Comparison of ENCODE assay signal across 8 cellular contexts in genomic region chr11:66317322-66317765, GRCh38. TPM values are rescaled to one million over a fixed set of nuclear protein-coding genes. Genes with fewer than 3 reads are reported as not detected.
DNase-seq lines count a peak whose midpoint lies in the region; ATAC-seq, FAIRE-seq and TF ChIP-seq lines count a peak whose summit lies in the region.

No MANE protein-coding gene starts in this region.

- H3K4me3 ChIP-seq in A549 = no peak overlapping the region
- 0 out of 2 replicates have a peak overlapping the region, but pooled peaks have one; percentile 14 for H3K4me3 ChIP-seq in HUES64 (ENCODE audit: low read length)
- H3K4me3 ChIP-seq in brain microvascular endothelial cell (ENCODE audit: low read depth, low read length) = peak overlapping the region; percentile 12
- peak overlapping the region; percentile 23 for H3K4me3 ChIP-seq in mesodermal cell (ENCODE audit: extremely low read depth, insufficient read depth, low read length, poor library complexity, severe bottlenecking)

- no peak for TF ChIP-seq POLR2A in A549 (IDR thresholded peaks at IDR 0.05; ENCODE audit: low read length)

- no peak for TF ChIP-seq RAD21 in A549 (conservative IDR thresholded peaks at IDR 0.05 in 1 of 2, IDR thresholded peaks at IDR 0.05 in 1 of 2)

- FAIRE-seq in A549 (lab: Jason Lieb, UNC) = no peak

- no peaks in the 10 kb centered on the region for H3K27me3 ChIP-seq in HUES64 (ENCODE audit: insufficient read depth, low read length)
- H3K27me3 ChIP-seq in brain microvascular endothelial cell (replicated peaks) = no peaks in the 10 kb centered on the region

- in situ Hi-C loops in brain microvascular endothelial cell (cut with HindIII; ENCODE audit: low pct_ligation_motif_present, low sequenced_read_pairs) = no loop called here

- no peak for DNase-seq in A549 (ENCODE audit: low read depth in 1 of 2, low spot score in 1 of 2)
- DNase-seq in brain microvascular endothelial cell = peak; percentile 36
- DNase-seq in NCI-H345 treated with DMSO at 0.1 percent for 48 hours (lab: John Stamatoyannopoulos, UW; ENCODE audit: unreplicated experiment) = no peak
- DNase-seq in GM10248 (ENCODE audit: extremely low spot score) = no peak
- DNase-seq in NCI-H2171 treated with DMSO at 0.1 percent for 48 hours (lab: John Stamatoyannopoulos, UW) = no peak

- POLR2A ChIA-PET in A549 (lab: Yijun Ruan, JAX) (interaction anchor here (1.0 kb wide), 1 partner anchor 19 kb away, joined by 3 read pairs; the partner anchor contains the start of gene RIN1), GM10248 (lab: Yijun Ruan, JAX) (no interaction called here)

- H3K9ac ChIP-seq in HUES64 (ENCODE audit: low read depth, low read length) = peak overlapping the region; percentile 54; the same call in 1 of the 2 replicates

- WGBS in A549 (ENCODE audit: missing lambda C conversion rate) = 76% methylated on average over 14 of the region's 14 CpGs
- WGBS in HUES64 = 29% methylated on average over 14 of the region's 14 CpGs
- WGBS in mesodermal cell (ENCODE audit: insufficient coverage in 2 of 2), 2 experiments = 22 to 33% methylated on average over 12 to 13 of the region's 14 CpGs

- peak overlapping the region; percentile 52; the same call in 1 of the 3 replicates for H3K4me2 ChIP-seq in A549

- H3K27ac ChIP-seq in A549 = peak overlapping the region; percentile 62 to 79; a peak in 5 of 6 replicates
- peak overlapping the region; percentile 73; the same call in 1 of the 2 replicates for H3K27ac ChIP-seq in HUES64 (ENCODE audit: low read depth, low read length)
- H3K27ac ChIP-seq in brain microvascular endothelial cell = peak overlapping the region; percentile 88
- H3K27ac ChIP-seq in mesodermal cell (ENCODE audit: low read depth, low read length, severe bottlenecking) = peak overlapping the region; percentile 95

- peaks cover 24% of the 10 kb centered on the region for H3K4me1 ChIP-seq in A549
- H3K4me1 ChIP-seq in HUES64 (ENCODE audit: insufficient read depth, low read length) = peaks cover 21% of the 10 kb centered on the region
- H3K4me1 ChIP-seq in mesodermal cell (ENCODE audit: control insufficient read depth, insufficient read depth, low read length, poor library complexity, severe bottlenecking) = peaks cover 53% of the 10 kb centered on the region

- H3K9me3 ChIP-seq in A549 (no peaks in the 10 kb centered on the region), HUES64 (ENCODE audit: insufficient read depth, low read depth, low read length) (no peaks in the 10 kb centered on the region), mesodermal cell (ENCODE audit: control insufficient read depth, low read length) (peaks cover 3% of the 10 kb centered on the region)

- CTCF ChIA-PET in A549 (lab: Yijun Ruan, JAX) (interaction anchor here (2.7 to 12.2 kb wide), 2 partner anchors 9 to 15 kb away, joined by 10 to 247 read pairs; partner anchors contain the start of gene RIN1), GM10248 (lab: Yijun Ruan, JAX) (interaction anchor here (0.9 to 1.6 kb wide), 5 partner anchors 9 to 69 kb away, joined by 3 to 6 read pairs (median 5); no protein-coding TSS in a partner anchor)

- no peak for TF ChIP-seq EP300 in A549 (IDR thresholded peaks at IDR 0.05)

- H3K36me3 ChIP-seq in HUES64 (ENCODE audit: insufficient read depth, low read length) (no peaks in the 10 kb centered on the region), brain microvascular endothelial cell (replicated peaks) (no peaks in the 10 kb centered on the region), mesodermal cell (ENCODE audit: control insufficient read depth, insufficient read depth, low read length) (no peaks in the 10 kb centered on the region)

- ATAC-seq in A549 (no peak), HG02938 (IDR thresholded peaks at IDR 0.05; ENCODE audit: unreplicated experiment) (no peak)

- no peak for TF ChIP-seq CTCF in A549 (IDR thresholded peaks at IDR 0.05)
- TF ChIP-seq CTCF in brain microvascular endothelial cell (IDR thresholded peaks at IDR 0.05; ENCODE audit: low read depth, low read length, missing control alignments) = no peak
- TF ChIP-seq CTCF in GM10248 (IDR thresholded peaks at IDR 0.05; ENCODE audit: control extremely low read depth, extremely low read depth, low read depth, missing control alignments) = no peak

TF ChIP-seq in A549, 52 proteins besides CTCF, POLR2A, EP300 and RAD21:
- no peak for TF ChIP-seq FOSB (CRISPR knock-in tag; IDR thresholded peaks at IDR 0.05)
- TF ChIP-seq TP53 (CRISPR knock-in tag; IDR thresholded peaks at IDR 0.05) = no peak
TF ChIP-seq in A549: peak in this region for 0.

RNA-seq across cellular contexts. Expression of gene CD248, which starts 0.5 kb away (rescaled TPM):
- 0.03 TPM in 1 of 2 replicates, not detected in the other for polyA plus RNA-seq in A549 (2011; rRNA removed)
- polyA plus RNA-seq in A549 (2012; cell fraction: cytosol; rRNA removed) = 0.03 TPM in 1 of 2 replicates, not detected in the other
- not detected in 2 replicates for polyA plus RNA-seq in A549 (2012; cell fraction: nucleus; rRNA removed)
- polyA plus RNA-seq in A549 (2017; fragmentation: RNase III; extraction: RNeasy Plus Mini Kit Qiagen cat#74134 plus additional on column Dnase treatment) = not detected in 3 replicates
- 0.15 TPM in 1 of 2 replicates, not detected in the other for polyA minus RNA-seq in A549 (2011; rRNA and poly(A)+ RNA removed)
- 2.0 TPM for polyA plus RNA-seq in HUES64 (2013, experiment 1 of 2)
- 2.9 TPM for polyA plus RNA-seq in HUES64 (2013, experiment 2 of 2)
- 40.0 TPM for polyA plus RNA-seq in mesodermal cell (2013, experiment 1 of 2)
- polyA plus RNA-seq in mesodermal cell (2013, experiment 2 of 2) = 37.8 TPM

RNA-seq across cellular contexts. Expression of gene RIN1, which starts 18.9 kb away (rescaled TPM):
- polyA plus RNA-seq in A549 (2011; rRNA removed) (2.0 and 2.3 TPM in 2 replicates), A549 (2017; fragmentation: RNase III; extraction: RNeasy Plus Mini Kit Qiagen cat#74134 plus additional on column Dnase treatment) (9.3 to 10.6 TPM (median 9.7 TPM) in 3 replicates)
- polyA plus RNA-seq in A549 (2012; cell fraction: cytosol; rRNA removed) = 5.5 and 9.0 TPM in 2 replicates
- 24.4 and 34.7 TPM in 2 replicates for polyA plus RNA-seq in A549 (2012; cell fraction: nucleus; rRNA removed)
- polyA minus RNA-seq in A549 (2011; rRNA and poly(A)+ RNA removed) = 1.6 and 2.3 TPM in 2 replicates
- polyA plus RNA-seq in HUES64 (2013, experiment 1 of 2) = 2.5 TPM
- polyA plus RNA-seq in HUES64 (2013, experiment 2 of 2) = 3.3 TPM
- 11.6 TPM for polyA plus RNA-seq in mesodermal cell (2013, experiment 1 of 2)
- polyA plus RNA-seq in mesodermal cell (2013, experiment 2 of 2) = 8.9 TPM

RNA-seq across cellular contexts. Expression of gene TMEM151A, which starts 25.6 kb away (rescaled TPM):
- 0.44 and 0.62 TPM in 2 replicates for polyA plus RNA-seq in A549 (2011; rRNA removed)
- 0.91 and 1.8 TPM in 2 replicates for polyA plus RNA-seq in A549 (2012; cell fraction: cytosol; rRNA removed)
- 1.8 and 2.3 TPM in 2 replicates for polyA plus RNA-seq in A549 (2012; cell fraction: nucleus; rRNA removed)
- 1.3 to 1.8 TPM (median 1.6 TPM) in 3 replicates for polyA plus RNA-seq in A549 (2017; fragmentation: RNase III; extraction: RNeasy Plus Mini Kit Qiagen cat#74134 plus additional on column Dnase treatment)
- polyA minus RNA-seq in A549 (2011; rRNA and poly(A)+ RNA removed) = 0.79 and 0.92 TPM in 2 replicates
- 0.80 TPM for polyA plus RNA-seq in HUES64 (2013, experiment 1 of 2)
- 0.51 TPM for polyA plus RNA-seq in HUES64 (2013, experiment 2 of 2)
- 0.26 TPM for polyA plus RNA-seq in mesodermal cell (2013, experiment 1 of 2)
- 0.30 TPM for polyA plus RNA-seq in mesodermal cell (2013, experiment 2 of 2)

RNA-seq across cellular contexts. Expression of gene BRMS1, which starts 27.6 kb away (rescaled TPM):
- polyA plus RNA-seq in A549 (2011; rRNA removed) (47.4 and 56.2 TPM in 2 replicates), A549 (2017; fragmentation: RNase III; extraction: RNeasy Plus Mini Kit Qiagen cat#74134 plus additional on column Dnase treatment) (87.5 to 90.8 TPM (median 89.9 TPM) in 3 replicates)
- 74.5 and 78.7 TPM in 2 replicates for polyA plus RNA-seq in A549 (2012; cell fraction: cytosol; rRNA removed)
- polyA plus RNA-seq in A549 (2012; cell fraction: nucleus; rRNA removed) = 87.4 and 91.7 TPM in 2 replicates
- 18.0 and 21.5 TPM in 2 replicates for polyA minus RNA-seq in A549 (2011; rRNA and poly(A)+ RNA removed)
- polyA plus RNA-seq in HUES64 (2013, experiment 1 of 2) = 39.2 TPM
- 33.9 TPM for polyA plus RNA-seq in HUES64 (2013, experiment 2 of 2)
- 29.0 TPM for polyA plus RNA-seq in mesodermal cell (2013, experiment 1 of 2)
- polyA plus RNA-seq in mesodermal cell (2013, experiment 2 of 2) = 23.3 TPM

RNA-seq across cellular contexts. Expression of gene YIF1A, which starts 28.4 kb away (rescaled TPM):
- 99.7 and 132 TPM in 2 replicates for polyA plus RNA-seq in A549 (2011; rRNA removed)
- polyA plus RNA-seq in A549 (2012; cell fraction: cytosol; rRNA removed) = 206 and 244 TPM in 2 replicates
- polyA plus RNA-seq in A549 (2012; cell fraction: nucleus; rRNA removed) = 215 and 261 TPM in 2 replicates
- polyA plus RNA-seq in A549 (2017; fragmentation: RNase III; extraction: RNeasy Plus Mini Kit Qiagen cat#74134 plus additional on column Dnase treatment) = 79.7 to 91.3 TPM (median 82.0 TPM) in 3 replicates
- polyA minus RNA-seq in A549 (2011; rRNA and poly(A)+ RNA removed) = 167 and 194 TPM in 2 replicates
- 49.8 TPM for polyA plus RNA-seq in HUES64 (2013, experiment 1 of 2)
- polyA plus RNA-seq in HUES64 (2013, experiment 2 of 2) = 44.6 TPM
- polyA plus RNA-seq in mesodermal cell (2013, experiment 1 of 2) = 114 TPM
- polyA plus RNA-seq in mesodermal cell (2013, experiment 2 of 2) = 86.6 TPM
